ENCODE assay signal across 7 cellular contexts in genomic region chr13:20411638-20412342, GRCh38.
DNase-seq lines count a peak whose midpoint lies in the region; ATAC-seq, FAIRE-seq and TF ChIP-seq lines count a peak whose summit lies in the region.

No MANE protein-coding gene starts in this region.

- H3K4me3 ChIP-seq in gastrocnemius medialis = no peak overlapping the region

- intact Hi-C loops in gastrocnemius medialis (cut with DNase I; ENCODE audit: low total_unique reads) = no loop called here

- no peaks in the 10 kb centered on the region for H3K27me3 ChIP-seq in gastrocnemius medialis

- ATAC-seq in HG02943 (IDR thresholded peaks at IDR 0.05; ENCODE audit: low read depth, unreplicated experiment) (peak; percentile 88), gastrocnemius medialis (no peak)
- peak; percentile 72 to 93 for ATAC-seq in naive thymus-derived CD8-positive, alpha-beta T cell

- in situ Hi-C loops in gastrocnemius medialis (cut with MboI; ENCODE audit: low sequenced_read_pairs in 4 of 4) = no loop called here

- FAIRE-seq in GM19239 (lab: Jason Lieb, UNC) = peak; percentile 89

- DNase-seq in GM19239 (ENCODE audit: insufficient read length, low spot score) (peak; percentile 57), SKM-1 treated with dmso at 0.1 percent for 144 hours (lab: John Stamatoyannopoulos, UW; ENCODE audit: unreplicated experiment) (peak; percentile 83), gastrocnemius medialis (no peak), NCI-H146 treated with DMSO at 0.1 percent for 48 hours (lab: John Stamatoyannopoulos, UW; ENCODE audit: unreplicated experiment) (no peak), foreskin melanocyte (no peak)
- DNase-seq in naive thymus-derived CD8-positive, alpha-beta T cell = peak in 5 of 10 donors; percentile 5 to 58 (median 20)

- no peaks in the 10 kb centered on the region for H3K27me3 Mint-ChIP-seq in naive thymus-derived CD8-positive, alpha-beta T cell

- H3K4me1 Mint-ChIP-seq in naive thymus-derived CD8-positive, alpha-beta T cell = peaks cover 15 to 28% (median 24%) of the 10 kb centered on the region in 4 donors

- H3K9me3 Mint-ChIP-seq in naive thymus-derived CD8-positive, alpha-beta T cell = no peaks in the 10 kb centered on the region

- no peaks in the 10 kb centered on the region for H3K9me3 ChIP-seq in gastrocnemius medialis

- peak overlapping the region in 9 of 10 donors; percentile 15 to 77 (median 64) for H3K4me3 Mint-ChIP-seq in naive thymus-derived CD8-positive, alpha-beta T cell

- no peak for TF ChIP-seq CTCF in gastrocnemius medialis (IDR thresholded peaks at IDR 0.05 in 4 of 5, conservative IDR thresholded peaks at IDR 0.05 in 1 of 5)

- H3K27ac Mint-ChIP-seq in naive thymus-derived CD8-positive, alpha-beta T cell = peak overlapping the region; percentile 57 to 93 (median 86)

- H3K4me1 ChIP-seq in gastrocnemius medialis = no peaks in the 10 kb centered on the region

- H3K36me3 ChIP-seq in gastrocnemius medialis = no peaks in the 10 kb centered on the region

- TF ChIP-seq POLR2A in gastrocnemius medialis (IDR thresholded peaks at IDR 0.05) = no peak

- POLR2A ChIA-PET in naive thymus-derived CD8-positive, alpha-beta T cell (lab: Charles Lee) = no interaction called here

- peaks cover 0 to 9% (median 0%) of the 10 kb centered on the region in 3 donors for H3K36me3 Mint-ChIP-seq in naive thymus-derived CD8-positive, alpha-beta T cell

- no peak overlapping the region for H3K27ac ChIP-seq in gastrocnemius medialis

Comparison
In these comparisons a context has a peak if more than half of its experiments do, and no peak if none do; other contexts are left out.
1. DNase-seq: peak in GM19239 (single experiment) and SKM-1 treated with dmso at 0.1 percent for 144 hours (single experiment); none in gastrocnemius medialis (0 of 2), NCI-H146 treated with DMSO at 0.1 percent for 48 hours (single experiment) and foreskin melanocyte (single experiment).
2. ATAC-seq: peak in HG02943 (single experiment) and naive thymus-derived CD8-positive, alpha-beta T cell (2 of 2); none in gastrocnemius medialis (0 of 2).